8 cellular contexts compared by ENCODE assay signal in genomic region chr10:44801383-44802327, GRCh38.
DNase-seq lines count a peak whose midpoint lies in the region; ATAC-seq and TF ChIP-seq lines count a peak whose summit lies in the region.

No MANE protein-coding gene starts in this region.

- TF ChIP-seq CTCF in colonic mucosa (IDR thresholded peaks at IDR 0.05) = no peak

- no peak overlapping the region for H3K27ac ChIP-seq in colonic mucosa

- H3K4me3 ChIP-seq in colonic mucosa = no peak overlapping the region

- H3K36me3 ChIP-seq in colonic mucosa = no peaks in the 10 kb centered on the region

- DNase-seq in COLO668 (lab: John Stamatoyannopoulos, UW; ENCODE audit: unreplicated experiment) (peak; percentile 84), NCI-H2196 (lab: John Stamatoyannopoulos, UW; ENCODE audit: unreplicated experiment) (peak; percentile 85), colonic mucosa (peak; percentile 74), medulla oblongata (ENCODE audit: extremely low spot score) (peak; percentile 2), SKM-1 (lab: John Stamatoyannopoulos, UW; ENCODE audit: unreplicated experiment) (no peak), T-helper 1 cell (no peak)

- no peaks in the 10 kb centered on the region for H3K4me1 ChIP-seq in colonic mucosa

- intact Hi-C loops in colonic mucosa (cut with DNase I) = no loop called here

- no peak for ATAC-seq in GM21723 (IDR thresholded peaks at IDR 0.05; ENCODE audit: unreplicated experiment)
- ATAC-seq in GM18520 (IDR thresholded peaks at IDR 0.05; ENCODE audit: unreplicated experiment) = no peak

- H3K9ac ChIP-seq in colonic mucosa (ENCODE audit: low read depth in 2 of 2, low read length in 2 of 2) = no peak overlapping the region

- no peaks in the 10 kb centered on the region for H3K9me3 ChIP-seq in colonic mucosa

- no peaks in the 10 kb centered on the region for H3K27me3 ChIP-seq in colonic mucosa

Comparison
In these comparisons a context has a peak if more than half of its experiments do, and no peak if none do; other contexts are left out.
1. DNase-seq: peak in COLO668 (single experiment), NCI-H2196 (single experiment), colonic mucosa (single experiment) and medulla oblongata (single experiment); none in SKM-1 (single experiment) and T-helper 1 cell (0 of 5).